ENCODE assay signal across 7 cellular contexts in genomic region chrX:153875391-153876111, GRCh38. TPM values are rescaled to one million over a fixed set of nuclear protein-coding genes. Genes with fewer than 3 reads are reported as not detected.
DNase-seq lines count a peak whose midpoint lies in the region; ATAC-seq and TF ChIP-seq lines count a peak whose summit lies in the region.
"Had no signal": no experiment of that assay in that cellular context is flagged by ENCODE, and none has a peak within 500 bp of the region (broad histone marks: within the 10 kb centered on the region; RNA-seq: fewer than 3 reads in every experiment).

No MANE protein-coding gene starts in this region.

- no peak overlapping the region for H4K8ac ChIP-seq in mesendoderm (ENCODE audit: low read depth, low read length)

- H3K36me3 ChIP-seq in A673 (ENCODE audit: insufficient read depth, low read length, poor library complexity, severe bottlenecking) (no peaks in the 10 kb centered on the region), mesendoderm (ENCODE audit: control insufficient read depth, insufficient read depth, low read length) (no peaks in the 10 kb centered on the region), aorta (ENCODE audit: control insufficient read depth in 1 of 2, insufficient read depth in 2 of 2, low read length in 1 of 2) (no peaks in the 10 kb centered on the region)

- H3K9ac ChIP-seq in mesendoderm (ENCODE audit: low read length), result no peak overlapping the region

- H3K79me2 ChIP-seq in mesendoderm (ENCODE audit: control insufficient read depth, insufficient read depth, low read length), result no peaks in the 10 kb centered on the region

- H3K23ac ChIP-seq in mesendoderm (ENCODE audit: low read length), result no peak overlapping the region

- H3K4me1 ChIP-seq in A673 (ENCODE audit: insufficient read depth, low read length, poor library complexity, severe bottlenecking), result no peaks in the 10 kb centered on the region
- peaks cover 18% of the 10 kb centered on the region for H3K4me1 ChIP-seq in mesendoderm (ENCODE audit: control insufficient read depth, low read depth, low read length)
- no peaks in the 10 kb centered on the region for H3K4me1 ChIP-seq in aorta (ENCODE audit: control insufficient read depth in 1 of 2, insufficient read depth in 2 of 2, low read length in 2 of 2)

- no peak overlapping the region for H3K18ac ChIP-seq in mesendoderm (ENCODE audit: low read length)

- no TSS peak for BruUV-seq in A673 (replicated peaks; lab: Mats Ljungman, UMichigan)

- H2BK15ac ChIP-seq in mesendoderm (replicated peaks; ENCODE audit: low read depth), result no peak overlapping the region

- H3K27ac ChIP-seq in A673 (ENCODE audit: low read depth, low read length, poor library complexity, severe bottlenecking) (no peak overlapping the region), mesendoderm (ENCODE audit: low read depth, low read length) (no peak overlapping the region), aorta (ENCODE audit: low read depth in 1 of 2, low read length in 2 of 2) (no peak overlapping the region)

- TF ChIP-seq CTCF in A673 (conservative IDR thresholded peaks at IDR 0.05; ENCODE audit: low read depth, low read length), result no peak

- no peak overlapping the region for H2BK120ac ChIP-seq in mesendoderm (ENCODE audit: low read depth, low read length)

- POLR2A ChIA-PET in A673 (lab: Charles Lee; ENCODE audit: low non-redundant PET), result interaction anchor here (0.7 kb wide), 1 partner anchor 591 kb away, joined by 6 read pairs; no protein-coding TSS in a partner anchor

- H2BK5ac ChIP-seq in mesendoderm (ENCODE audit: low read length), result no peak overlapping the region

- no peaks in the 10 kb centered on the region for H3K79me1 ChIP-seq in mesendoderm (ENCODE audit: low read length)

- no peak overlapping the region for H3K4ac ChIP-seq in mesendoderm (ENCODE audit: low read depth, low read length)

- H3K27me3 ChIP-seq in A673 (replicated peaks; ENCODE audit: insufficient read depth, low read depth, low read length, poor library complexity) (peaks cover 3% of the 10 kb centered on the region), mesendoderm (ENCODE audit: insufficient read depth, low read length, poor library complexity) (no peaks in the 10 kb centered on the region), aorta (ENCODE audit: control insufficient read depth in 1 of 2, insufficient read depth in 2 of 2, low read length in 1 of 2) (peaks cover 0 to 2% of the 10 kb centered on the region in 2 donors)

- intact Hi-C loops in A673 (cut with micrococcal nuclease; ENCODE audit: unreplicated experiment), result no loop called here
- intact Hi-C loops in aorta (cut with DNase I), result no loop called here

- H3K4me2 ChIP-seq in mesendoderm (ENCODE audit: low read length), result no peak overlapping the region

- H3K4me3 ChIP-seq in A673 (ENCODE audit: low read depth, low read length, poor library complexity, severe bottlenecking) (no peak overlapping the region), mesendoderm (ENCODE audit: low read length) (no peak overlapping the region), aorta (ENCODE audit: low read length in 2 of 2) (no peak overlapping the region)

- CTCF ChIA-PET in A673 (lab: Charles Lee), result no interaction called here

- ATAC-seq in aorta (ENCODE audit: low FRiP score), result peak; percentile 84
- no peak for ATAC-seq in GM21723 (IDR thresholded peaks at IDR 0.05; ENCODE audit: unreplicated experiment)

- no peak overlapping the region for H2AK5ac ChIP-seq in mesendoderm (ENCODE audit: low read length)

- DNase-seq in A673 (ENCODE audit: low spot score) (peak; percentile 56), NCI-H146 (lab: John Stamatoyannopoulos, UW) (peak; percentile 32), mesendoderm (peak; percentile 72), aorta (peak in 1 of 2 donors; percentile 88)
- DNase-seq in activated naive CD4-positive, alpha-beta T cell treated with anti-CD3 and anti-CD28 coated beads, Interleukin-2, amount 50 U/mL, for 16 hours, result peak; percentile 59

- H4K5ac ChIP-seq in mesendoderm (ENCODE audit: low read length), result no peak overlapping the region

- H3K56ac ChIP-seq in mesendoderm (ENCODE audit: low read length), result no peak overlapping the region

- WGBS in mesendoderm (ENCODE audit: extremely low coverage, insufficient coverage, low lambda C conversion rate), result no CpG with 5 or more reads among the region's 42 CpGs
- WGBS in aorta, 2 donors, result 2 to 10% methylated on average over 39 to 42 of the region's 42 CpGs

- no peaks in the 10 kb centered on the region for H3K9me3 ChIP-seq in A673 (ENCODE audit: low read depth, low read length, poor library complexity, severe bottlenecking)
- H3K9me3 ChIP-seq in aorta (ENCODE audit: control insufficient read depth, low read length), result no peaks in the 10 kb centered on the region

RNA-seq across cellular contexts. Expression of gene L1CAM, which starts 10.4 kb away (rescaled TPM):
- total RNA-seq in A673 (2021) (0.64 and 0.87 TPM in 2 replicates), aorta (10 to 100 TPM in 1 of 2 donors, 1 to 10 TPM in 1; 4.3 to 11.6 TPM)
- 11.3 TPM for polyA plus RNA-seq in mesendoderm (2013, experiment 1 of 2)
- polyA plus RNA-seq in mesendoderm (2013, experiment 2 of 2), result 10.2 TPM
- polyA plus RNA-seq in aorta, result 1 to 10 TPM in 1 of 2 donors, not detected in 1; 1.0 TPM

RNA-seq across cellular contexts. Expression of gene AVPR2, which starts 28.9 kb away (rescaled TPM):
- total RNA-seq in A673 (2021), result not detected in 2 replicates
- polyA plus RNA-seq in mesendoderm (2013, experiment 1 of 2), result 0.03 TPM
- polyA plus RNA-seq in mesendoderm (2013, experiment 2 of 2), result 0.03 TPM
- 1 to 10 TPM; 3.0 to 4.6 TPM for total RNA-seq in aorta
- polyA plus RNA-seq in aorta, result under 1 TPM in 1 of 2 donors, not detected in 1; 0.23 TPM
- total RNA-seq: glomerular endothelial cell had no signal

RNA-seq across cellular contexts. Expression of gene PDZD4, which starts 45.2 kb away (rescaled TPM):
- 2.6 and 6.0 TPM in 2 replicates for total RNA-seq in A673 (2021)
- 45.7 TPM for polyA plus RNA-seq in mesendoderm (2013, experiment 1 of 2)
- 46.5 TPM for polyA plus RNA-seq in mesendoderm (2013, experiment 2 of 2)
- total RNA-seq in aorta, result 10 to 100 TPM; 11.9 to 19.2 TPM
- 10 to 100 TPM in 1 of 2 donors, 1 to 10 TPM in 1; 4.4 to 27.3 TPM for polyA plus RNA-seq in aorta

RNA-seq across cellular contexts. Expression of gene ARHGAP4, which starts 50.5 kb away (rescaled TPM):
- total RNA-seq in A673 (2021) (43.0 and 45.7 TPM in 2 replicates), aorta (10 to 100 TPM; 36.0 to 81.3 TPM)
- 12.4 TPM for polyA plus RNA-seq in mesendoderm (2013, experiment 1 of 2)
- polyA plus RNA-seq in mesendoderm (2013, experiment 2 of 2), result 12.0 TPM
- polyA plus RNA-seq in aorta, result 10 to 100 TPM; 13.5 to 31.9 TPM

RNA-seq across cellular contexts. Expression of gene NAA10, which starts 59.3 kb away (rescaled TPM):
- 136 and 140 TPM in 2 replicates for total RNA-seq in A673 (2021)
- 120 TPM for polyA plus RNA-seq in mesendoderm (2013, experiment 1 of 2)
- polyA plus RNA-seq in mesendoderm (2013, experiment 2 of 2), result 121 TPM
- total RNA-seq in aorta, result 10 to 100 TPM; 70.2 to 87.3 TPM
- 100 to 1,000 TPM in 1 of 2 donors, 10 to 100 TPM in 1; 81.8 to 287 TPM for polyA plus RNA-seq in aorta
